ENCODE assay signal across 14 cellular contexts in the genomic region with DNA sequence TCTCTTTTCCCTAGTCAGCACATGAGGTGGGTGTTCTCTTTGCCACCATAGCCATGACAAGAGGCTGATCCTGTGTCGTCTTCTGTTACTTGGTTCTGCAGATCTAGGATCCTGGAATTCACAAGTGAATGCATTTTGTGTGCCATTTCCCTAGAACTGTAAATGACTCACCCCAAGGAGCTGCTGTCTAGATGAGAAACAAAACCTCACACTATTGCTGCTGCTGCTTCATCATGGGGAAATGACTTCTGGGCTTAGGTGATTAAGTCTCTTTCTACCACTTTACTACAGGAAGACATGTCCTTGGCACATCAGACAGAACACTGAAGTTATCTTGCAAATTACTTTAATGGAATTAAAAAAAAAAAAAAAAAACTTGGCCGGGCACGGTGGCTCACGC. TPM values are rescaled to one million over a fixed set of nuclear protein-coding genes. Genes with fewer than 3 reads are reported as not detected.
DNase-seq lines count a peak whose midpoint lies in the region; ATAC-seq and TF ChIP-seq lines count a peak whose summit lies in the region.
"Had no signal": no experiment of that assay in that cellular context is flagged by ENCODE, and none has a peak within 500 bp of the region (broad histone marks: within the 10 kb centered on the region; RNA-seq: fewer than 3 reads in every experiment).

No MANE protein-coding gene starts in this region.

- H3K27ac ChIP-seq in RWPE2 (ENCODE audit: poor library complexity, severe bottlenecking) (no peak overlapping the region), fibroblast of lung (ENCODE audit: insufficient read depth, low read length) (no peak overlapping the region), heart left ventricle (no peak overlapping the region)

- H3K27me3 ChIP-seq in RWPE2 (ENCODE audit: insufficient read depth, poor library complexity, severe bottlenecking), result no peaks in the 10 kb centered on the region
- H3K27me3 ChIP-seq in fibroblast of lung (ENCODE audit: control insufficient read depth, insufficient read depth, low read length), result no peaks in the 10 kb centered on the region
- H3K27me3 ChIP-seq in heart left ventricle, result no peaks in the 10 kb centered on the region
- H3K27me3 ChIP-seq: BLaER1 treated with 17β-estradiol and CSF1 and Interleukin-3, amounts not matched to agents 10 nM and 100 nM had no signal

- intact Hi-C loops in natural killer cell (cut with micrococcal nuclease) (no loop called here), heart left ventricle (cut with DNase I) (loop anchor here in 1 of 10 donors (5.0 kb wide), 1 partner anchor 36 kb away; no protein-coding TSS in a partner anchor)

- no peak for TF ChIP-seq POLR2A in heart left ventricle (IDR thresholded peaks at IDR 0.05)

- H3K4me3 Mint-ChIP-seq in natural killer cell, result no peak overlapping the region
- no peak overlapping the region for H3K4me3 Mint-ChIP-seq in natural killer cell treated with Interleukin-12 subunit alpha and Interleukin-12 subunit beta and Interleukin-15 and Interleukin-18, amount 100 ng/mL, for 72 hours
- no peak overlapping the region for H3K4me3 Mint-ChIP-seq in stimulated activated naive CD8-positive, alpha-beta T cell treated with anti-CD3 and anti-CD28 coated beads, Interleukin-15, Interleukin-2, amounts not matched to agents 100 ng/mL and 50 ng/mL, for 24 hours
- H3K4me3 Mint-ChIP-seq: central memory CD8-positive, alpha-beta T cell had no signal

- H3K79me2 ChIP-seq in fibroblast of lung (ENCODE audit: control insufficient read depth, insufficient read depth, low read length), result no peaks in the 10 kb centered on the region

- TF ChIP-seq CTCF in natural killer cell (IDR thresholded peaks at IDR 0.05), result no peak
- TF ChIP-seq CTCF in RWPE2 (IDR thresholded peaks at IDR 0.05; ENCODE audit: poor library complexity, severe bottlenecking), result no peak
- TF ChIP-seq CTCF in fibroblast of lung (conservative IDR thresholded peaks at IDR 0.05 in 1 of 2, IDR thresholded peaks at IDR 0.05 in 1 of 2; ENCODE audit: low read depth in 1 of 2, low read length in 2 of 2), result no peak
- TF ChIP-seq CTCF in heart left ventricle (IDR thresholded peaks at IDR 0.05), result no peak

- H3K36me3 ChIP-seq in RWPE2 (ENCODE audit: low read depth) (no peaks in the 10 kb centered on the region), fibroblast of lung (ENCODE audit: control insufficient read depth, insufficient read depth, low read length) (no peaks in the 10 kb centered on the region), heart left ventricle (peaks cover 0 to 6% (median 0%) of the 10 kb centered on the region in 9 donors)

- H3K9ac ChIP-seq in fibroblast of lung (ENCODE audit: insufficient read depth, low read length), result no peak overlapping the region
- H3K9ac ChIP-seq: BLaER1 treated with 17β-estradiol and CSF1 and Interleukin-3, amounts not matched to agents 10 nM and 100 nM had no signal

- H3K27ac Mint-ChIP-seq in natural killer cell, result peak overlapping the region; percentile 9 to 52
- no peak overlapping the region for H3K27ac Mint-ChIP-seq in natural killer cell treated with Interleukin-12 subunit alpha and Interleukin-12 subunit beta and Interleukin-15 and Interleukin-18, amount 100 ng/mL, for 72 hours
- H3K27ac Mint-ChIP-seq in stimulated activated naive CD8-positive, alpha-beta T cell treated with anti-CD3 and anti-CD28 coated beads, Interleukin-15, Interleukin-2, amounts not matched to agents 100 ng/mL and 50 ng/mL, for 24 hours, result peak overlapping the region; percentile 75
- H3K27ac Mint-ChIP-seq: activated T-helper 2 cell treated with anti-CD3 and anti-CD28 coated beads, Interferon-gamma antibody, Interleukin-2, Interleukin-4, amounts not matched to agents 10 μg/mL and 5 μg/mL and 100 μg/mL, durations not matched to agents 14 hours and 24 hours and 36 hours had no signal

- ATAC-seq in natural killer cell (no peak), RWPE2 (ENCODE audit: low read depth) (peak; percentile 75), GM19455 (IDR thresholded peaks at IDR 0.05; ENCODE audit: unreplicated experiment) (no peak), heart left ventricle (no peak)
- ATAC-seq in natural killer cell treated with Interleukin-12 subunit alpha and Interleukin-12 subunit beta and Interleukin-15 and Interleukin-18, amount 100 ng/mL, for 72 hours, result no peak

- H2AFZ ChIP-seq in fibroblast of lung (ENCODE audit: low read length), result no peak overlapping the region

- H3K36me3 Mint-ChIP-seq in natural killer cell, result no peaks in the 10 kb centered on the region
- H3K36me3 Mint-ChIP-seq in natural killer cell treated with Interleukin-12 subunit alpha and Interleukin-12 subunit beta and Interleukin-15 and Interleukin-18, amount 100 ng/mL, for 72 hours, result no peaks in the 10 kb centered on the region
- no peaks in the 10 kb centered on the region for H3K36me3 Mint-ChIP-seq in stimulated activated naive CD8-positive, alpha-beta T cell treated with anti-CD3 and anti-CD28 coated beads, Interleukin-15, Interleukin-2, amounts not matched to agents 100 ng/mL and 50 ng/mL, for 24 hours (ENCODE audit: low read depth)

- no peaks in the 10 kb centered on the region for H4K20me1 ChIP-seq in fibroblast of lung (ENCODE audit: control insufficient read depth, extremely low read depth, insufficient read depth, low read length)
- H4K20me1 ChIP-seq: BLaER1 treated with 17β-estradiol and CSF1 and Interleukin-3, amounts not matched to agents 10 nM and 100 nM had no signal

- DNase-seq in natural killer cell (no peak), RWPE2 (ENCODE audit: low spot score) (no peak), fibroblast of lung (ENCODE audit: low read depth in 2 of 2) (peak; percentile 45 to 81), heart left ventricle (no peak), NCI-H1105 treated with DMSO at 0.1 percent for 48 hours (lab: John Stamatoyannopoulos, UW) (no peak)
- no peak for DNase-seq in natural killer cell treated with Interleukin-12 subunit alpha and Interleukin-12 subunit beta and Interleukin-15 and Interleukin-18, amount 100 ng/mL, for 72 hours (ENCODE audit: low spot score)
- DNase-seq: GF-D8, left cardiac atrium, NCI-H524 had no signal

- H3K9me3 ChIP-seq in RWPE2 (ENCODE audit: severe bottlenecking), result no peaks in the 10 kb centered on the region
- no peaks in the 10 kb centered on the region for H3K9me3 ChIP-seq in fibroblast of lung (ENCODE audit: control insufficient read depth, insufficient read depth, low read depth, low read length)
- no peaks in the 10 kb centered on the region for H3K9me3 ChIP-seq in heart left ventricle

- no peak overlapping the region for H3K4me2 ChIP-seq in fibroblast of lung (ENCODE audit: extremely low read depth, insufficient read depth, low read length)

- 90 to 91% (median 90%) methylated on average over 4 of the region's 4 CpGs for WGBS in heart left ventricle, 4 donors

- H3K4me1 Mint-ChIP-seq in natural killer cell, result peaks cover 70 to 74% of the 10 kb centered on the region in 2 donors
- H3K4me1 Mint-ChIP-seq in natural killer cell treated with Interleukin-12 subunit alpha and Interleukin-12 subunit beta and Interleukin-15 and Interleukin-18, amount 100 ng/mL, for 72 hours (ENCODE audit: low read depth in 2 of 2), result peaks cover 36 to 46% of the 10 kb centered on the region in 2 donors
- peaks cover 12% of the 10 kb centered on the region for H3K4me1 Mint-ChIP-seq in stimulated activated naive CD8-positive, alpha-beta T cell treated with anti-CD3 and anti-CD28 coated beads, Interleukin-15, Interleukin-2, amounts not matched to agents 100 ng/mL and 50 ng/mL, for 24 hours (ENCODE audit: low read depth)

- no peaks in the 10 kb centered on the region for H3K27me3 Mint-ChIP-seq in natural killer cell (ENCODE audit: low read depth in 2 of 2)
- H3K27me3 Mint-ChIP-seq in natural killer cell treated with Interleukin-12 subunit alpha and Interleukin-12 subunit beta and Interleukin-15 and Interleukin-18, amount 100 ng/mL, for 72 hours, result no peaks in the 10 kb centered on the region
- no peaks in the 10 kb centered on the region for H3K27me3 Mint-ChIP-seq in stimulated activated naive CD8-positive, alpha-beta T cell treated with anti-CD3 and anti-CD28 coated beads, Interleukin-15, Interleukin-2, amounts not matched to agents 100 ng/mL and 50 ng/mL, for 24 hours
- H3K27me3 Mint-ChIP-seq: central memory CD8-positive, alpha-beta T cell had no signal

- H3K9me3 Mint-ChIP-seq in natural killer cell, result no peaks in the 10 kb centered on the region
- no peaks in the 10 kb centered on the region for H3K9me3 Mint-ChIP-seq in natural killer cell treated with Interleukin-12 subunit alpha and Interleukin-12 subunit beta and Interleukin-15 and Interleukin-18, amount 100 ng/mL, for 72 hours
- H3K9me3 Mint-ChIP-seq in stimulated activated naive CD8-positive, alpha-beta T cell treated with anti-CD3 and anti-CD28 coated beads, Interleukin-15, Interleukin-2, amounts not matched to agents 100 ng/mL and 50 ng/mL, for 24 hours, result no peaks in the 10 kb centered on the region
- H3K9me3 Mint-ChIP-seq: activated T-helper 2 cell treated with anti-CD3 and anti-CD28 coated beads, Interferon-gamma antibody, Interleukin-2, Interleukin-4, amounts not matched to agents 10 μg/mL and 5 μg/mL and 100 μg/mL, durations not matched to agents 14 hours and 24 hours and 36 hours; central memory CD8-positive, alpha-beta T cell had no signal

- no peak overlapping the region for H3K4me3 ChIP-seq in RWPE2 (ENCODE audit: severe bottlenecking)
- no peak overlapping the region for H3K4me3 ChIP-seq in fibroblast of lung (replicated peaks in 1 of 4; ENCODE audit: control extremely low read depth in 1 of 4, insufficient read depth in 1 of 4, low read depth in 3 of 4, low read length in 4 of 4)
- H3K4me3 ChIP-seq in heart left ventricle, result no peak overlapping the region
- H3K4me3 ChIP-seq: BLaER1 treated with 17β-estradiol and CSF1 and Interleukin-3, amounts not matched to agents 10 nM and 100 nM had no signal

- H3K4me1 ChIP-seq in RWPE2 (ENCODE audit: insufficient read depth, poor library complexity, severe bottlenecking) (peaks cover 5% of the 10 kb centered on the region), fibroblast of lung (ENCODE audit: control insufficient read depth, extremely low read depth, insufficient read depth, low read length) (no peaks in the 10 kb centered on the region), heart left ventricle (peaks cover 0 to 48% (median 14%) of the 10 kb centered on the region in 12 donors)

RNA-seq across cellular contexts. Expression of a gene that starts 54.9 kb away (rescaled TPM):
- total RNA-seq in natural killer cell (10 to 100 TPM; 48.5 to 73.5 (median 68.8) TPM), fibroblast of lung (7.7 and 8.1 TPM in 2 replicates), heart left ventricle (10 to 100 TPM; 26.3 to 64.2 (median 50.2) TPM)
- 10 to 100 TPM; 10.4 to 12.5 TPM for total RNA-seq in natural killer cell treated with Interleukin-12 subunit alpha and Interleukin-12 subunit beta and Interleukin-15 and Interleukin-18, amount 100 ng/mL, for 72 hours
- polyA plus RNA-seq in fibroblast of lung (16.8 and 28.1 TPM in 2 replicates), heart left ventricle (10 to 100 TPM; 38.9 to 59.6 TPM)
- 17.0 and 21.7 TPM in 2 replicates for polyA plus RNA-seq in fibroblast of lung (2012)
- polyA minus RNA-seq in fibroblast of lung (ENCODE audit: low replicate concordance), result 60.6 and 152 TPM in 2 replicates

Comparison
In these comparisons a context has a peak if more than half of its experiments do, and no peak if none do; other contexts are left out.
1. H3K27ac Mint-ChIP-seq: peak in natural killer cell (2 of 2) and stimulated activated naive CD8-positive, alpha-beta T cell treated with anti-CD3 and anti-CD28 coated beads, Interleukin-15, Interleukin-2, amounts not matched to agents 100 ng/mL and 50 ng/mL, for 24 hours (single experiment); none in natural killer cell treated with Interleukin-12 subunit alpha and Interleukin-12 subunit beta and Interleukin-15 and Interleukin-18, amount 100 ng/mL, for 72 hours (0 of 2).
2. DNase-seq: peak in fibroblast of lung (2 of 2); none in natural killer cell (single experiment), natural killer cell treated with Interleukin-12 subunit alpha and Interleukin-12 subunit beta and Interleukin-15 and Interleukin-18, amount 100 ng/mL, for 72 hours (single experiment), RWPE2 (single experiment), heart left ventricle (0 of 5) and NCI-H1105 treated with DMSO at 0.1 percent for 48 hours (single experiment).